ENCODE assay signal across 1 cellular context in the genomic region with DNA sequence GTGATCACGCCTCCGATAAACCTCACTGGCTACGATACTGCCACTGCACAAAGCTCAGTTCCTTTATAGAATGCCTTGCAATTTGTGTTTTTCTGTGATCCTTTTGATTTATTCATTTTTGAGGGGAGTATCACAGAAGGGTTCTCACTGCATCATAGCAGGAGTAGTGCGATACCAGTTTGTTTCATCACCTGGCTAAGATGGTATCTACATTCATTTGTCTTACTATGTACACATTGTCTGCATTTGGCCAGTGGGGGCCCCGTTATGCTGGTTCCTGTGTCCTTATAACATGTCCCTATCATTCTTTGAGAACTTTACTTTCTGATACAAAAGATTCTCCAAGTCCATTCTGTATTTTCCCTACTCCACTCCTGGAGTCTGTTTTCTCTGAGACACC.
TF ChIP-seq lines count a peak whose summit lies in the region.

No MANE protein-coding gene starts in this region.

TF ChIP-seq in WTC11, 78 proteins besides CTCF, POLR2A, EP300 and RAD21 (continued from another document):
- TF ChIP-seq, protein P1, sequence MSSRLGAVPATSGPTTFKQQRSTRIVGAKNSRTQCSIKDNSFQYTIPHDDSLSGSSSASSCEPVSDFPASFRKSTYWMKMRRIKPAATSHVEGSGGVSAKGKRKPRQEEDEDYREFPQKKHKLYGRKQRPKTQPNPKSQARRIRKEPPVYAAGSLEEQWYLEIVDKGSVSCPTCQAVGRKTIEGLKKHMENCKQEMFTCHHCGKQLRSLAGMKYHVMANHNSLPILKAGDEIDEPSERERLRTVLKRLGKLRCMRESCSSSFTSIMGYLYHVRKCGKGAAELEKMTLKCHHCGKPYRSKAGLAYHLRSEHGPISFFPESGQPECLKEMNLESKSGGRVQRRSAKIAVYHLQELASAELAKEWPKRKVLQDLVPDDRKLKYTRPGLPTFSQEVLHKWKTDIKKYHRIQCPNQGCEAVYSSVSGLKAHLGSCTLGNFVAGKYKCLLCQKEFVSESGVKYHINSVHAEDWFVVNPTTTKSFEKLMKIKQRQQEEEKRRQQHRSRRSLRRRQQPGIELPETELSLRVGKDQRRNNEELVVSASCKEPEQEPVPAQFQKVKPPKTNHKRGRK (CRISPR knock-in tag; IDR thresholded peaks at IDR 0.05; ENCODE audit: borderline replicate concordance) = no peak
- no peak for TF ChIP-seq ATF1 (CRISPR knock-in tag; IDR thresholded peaks at IDR 0.05)
- no peak for TF ChIP-seq NFYB (CRISPR knock-in tag; conservative IDR thresholded peaks at IDR 0.05; ENCODE audit: low read depth)
- TF ChIP-seq, protein P2, sequence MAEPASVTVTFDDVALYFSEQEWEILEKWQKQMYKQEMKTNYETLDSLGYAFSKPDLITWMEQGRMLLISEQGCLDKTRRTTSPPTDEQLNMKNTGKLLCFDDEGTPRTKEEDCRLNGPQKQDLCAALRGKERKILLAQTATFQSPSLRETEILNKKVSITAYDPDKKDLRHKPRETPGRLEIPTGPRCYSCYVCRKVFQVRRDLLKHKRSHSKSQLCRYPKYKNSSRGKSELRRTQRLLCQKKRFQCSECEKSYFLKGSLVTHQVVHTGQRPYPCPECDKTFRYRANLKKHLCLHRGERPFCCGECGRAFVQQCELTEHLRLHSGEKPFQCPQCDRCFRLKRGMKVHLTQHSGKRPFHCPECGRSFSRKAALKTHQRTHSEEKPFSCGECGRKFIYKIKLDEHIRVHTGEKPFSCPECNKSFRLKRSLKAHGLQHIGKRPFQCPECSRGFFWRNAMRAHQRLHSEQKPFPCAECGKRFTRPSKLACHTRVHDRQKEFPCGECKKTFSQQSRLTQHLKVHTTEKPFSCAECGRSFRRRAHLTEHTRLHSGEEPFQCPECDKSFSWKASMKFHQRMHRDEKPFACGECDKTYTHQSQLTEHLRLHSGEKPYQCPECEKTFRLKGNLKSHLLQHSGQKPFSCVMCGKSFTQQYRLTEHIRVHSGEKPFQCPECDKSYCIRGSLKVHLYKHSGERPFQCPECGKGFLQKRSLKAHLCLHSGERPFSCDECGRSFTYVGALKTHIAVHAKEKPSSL (CRISPR knock-in tag; conservative IDR thresholded peaks at IDR 0.05) = no peak
